In genomic region chr14:69625299-69626131, GRCh38 we compare ENCODE assay signal across 8 cellular contexts. TPM values are rescaled to one million over a fixed set of nuclear protein-coding genes. Genes with fewer than 3 reads are reported as not detected.
DNase-seq lines count a peak whose midpoint lies in the region; ATAC-seq and TF ChIP-seq lines count a peak whose summit lies in the region.

No MANE protein-coding gene starts in this region.

- no peaks in the 10 kb centered on the region for H3K36me3 ChIP-seq in CD4-positive, alpha-beta memory T cell (ENCODE audit: insufficient read depth, low read length)
- H3K36me3 ChIP-seq in KOPT-K1 (ENCODE audit: insufficient read depth, low read length) (no peaks in the 10 kb centered on the region), sigmoid colon (no peaks in the 10 kb centered on the region)

- POLR2A ChIA-PET in CD4-positive, alpha-beta memory T cell (lab: Charles Lee; ENCODE audit: partially characterized antibody), result interaction anchor here (0.7 to 19.6 kb wide), 8 partner anchors 10 to 141 kb away, joined by 3 to 279 read pairs (median 8); partner anchors contain the start of genes SRSF5 and SUSD6

- no peak for TF ChIP-seq EP300 in sigmoid colon (IDR thresholded peaks at IDR 0.05)

- no peaks in the 10 kb centered on the region for H3K9me3 Mint-ChIP-seq in CD4-positive, alpha-beta memory T cell

- peak; percentile 84 for ATAC-seq in GM21423 (IDR thresholded peaks at IDR 0.05; ENCODE audit: unreplicated experiment)

- H3K36me3 Mint-ChIP-seq in CD4-positive, alpha-beta memory T cell, result peaks cover 0 to 5% of the 10 kb centered on the region in 2 donors

- intact Hi-C loops in CD4-positive, alpha-beta memory T cell (cut with micrococcal nuclease), result loop anchor here (1.0 to 2.0 kb wide), 3 partner anchors 10 to 17 kb away; no protein-coding TSS in a partner anchor
- intact Hi-C loops in sigmoid colon (cut with DNase I), result no loop called here

- no peaks in the 10 kb centered on the region for H3K27me3 ChIP-seq in CD4-positive, alpha-beta memory T cell (ENCODE audit: insufficient read depth, low read length)
- no peaks in the 10 kb centered on the region for H3K27me3 ChIP-seq in sigmoid colon

- H3K4me1 ChIP-seq in CD4-positive, alpha-beta memory T cell (ENCODE audit: insufficient read depth, low read length), result peaks cover 98% of the 10 kb centered on the region
- H3K4me1 ChIP-seq in sigmoid colon, result peaks cover 0 to 91% (median 48%) of the 10 kb centered on the region in 4 donors

- peaks cover 68 to 96% (median 87%) of the 10 kb centered on the region in 4 donors for H3K4me1 Mint-ChIP-seq in CD4-positive, alpha-beta memory T cell

- H3K4me3 ChIP-seq in CD4-positive, alpha-beta memory T cell (ENCODE audit: low read length in 2 of 2), result peak overlapping the region; percentile 8 to 21
- H3K4me3 ChIP-seq in fibroblast of mammary gland (ENCODE audit: control insufficient read depth, low read depth, low read length) (no peak overlapping the region), sigmoid colon (no peak overlapping the region)

- CTCF ChIA-PET in CD4-positive, alpha-beta memory T cell (lab: Charles Lee; ENCODE audit: partially characterized antibody), result interaction anchor here (1.5 to 2.9 kb wide), 3 partner anchors 13 to 101 kb away, joined by 4 to 11 read pairs (median 4); no protein-coding TSS in a partner anchor

- WGBS in sigmoid colon, 2 donors, result 35 to 73% methylated on average over 11 of the region's 11 CpGs

- H3K4me3 Mint-ChIP-seq in CD4-positive, alpha-beta memory T cell, result peak overlapping the region; percentile 70 to 88 (median 78)

- H3K27ac ChIP-seq in CD4-positive, alpha-beta memory T cell (ENCODE audit: low read depth, low read length), result peak overlapping the region; percentile 52
- H3K27ac ChIP-seq in KOPT-K1 (ENCODE audit: low read depth, low read length, poor library complexity, severe bottlenecking) (peak overlapping the region; percentile 78), sigmoid colon (peak overlapping the region in 2 of 4 donors; percentile 23 to 25)

- TF ChIP-seq POLR2A in sigmoid colon (IDR thresholded peaks at IDR 0.05), result no peak

- no peaks in the 10 kb centered on the region for H3K9me3 ChIP-seq in CD4-positive, alpha-beta memory T cell (ENCODE audit: control insufficient read depth in 1 of 2, low read length in 2 of 2)
- H3K9me3 ChIP-seq in KOPT-K1 (ENCODE audit: insufficient read depth, low read length, poor library complexity, severe bottlenecking) (no peaks in the 10 kb centered on the region), sigmoid colon (no peaks in the 10 kb centered on the region)

- no peak for TF ChIP-seq CTCF in fibroblast of mammary gland (conservative IDR thresholded peaks at IDR 0.05; ENCODE audit: control insufficient read depth, insufficient read depth, low read depth, low read length)
- no peak for TF ChIP-seq CTCF in sigmoid colon (IDR thresholded peaks at IDR 0.05)

- no peaks in the 10 kb centered on the region for H3K27me3 Mint-ChIP-seq in CD4-positive, alpha-beta memory T cell

- peak overlapping the region; percentile 84 to 96 (median 91) for H3K27ac Mint-ChIP-seq in CD4-positive, alpha-beta memory T cell

- peak; percentile 71 to 88 (median 75) for DNase-seq in CD4-positive, alpha-beta memory T cell
- DNase-seq in activated T-cell treated with anti-CD3 and anti-CD28 coated beads for 4 hours (peak; percentile 58), fibroblast of mammary gland (ENCODE audit: low read depth) (peak; percentile 53), sigmoid colon (peak; percentile 82), NCI-H146 (lab: John Stamatoyannopoulos, UW) (no peak), amniotic stem cell (lab: John Stamatoyannopoulos, UW) (no peak)

RNA-seq across cellular contexts. Expression of gene SUSD6, which starts 14.1 kb away (rescaled TPM):
- total RNA-seq in CD4-positive, alpha-beta memory T cell, result 10 to 100 TPM; 61.5 to 62.0 TPM
- 10 to 100 TPM in 1 of 2 donors, 1 to 10 TPM in 1; 4.8 to 10.8 TPM for polyA plus RNA-seq in CD4-positive, alpha-beta memory T cell
- 10 to 100 TPM; 13.5 to 62.0 (median 18.6) TPM for total RNA-seq in sigmoid colon
- 10 to 100 TPM in 2 of 3 donors, 1 to 10 TPM in 1; 5.4 to 36.7 (median 10.4) TPM for polyA plus RNA-seq in sigmoid colon

RNA-seq across cellular contexts. Expression of gene CCDC177, which starts 50.8 kb away (rescaled TPM):
- total RNA-seq in CD4-positive, alpha-beta memory T cell, result not detected
- polyA plus RNA-seq in CD4-positive, alpha-beta memory T cell, result not detected
- not detected for total RNA-seq in sigmoid colon
- not detected for polyA plus RNA-seq in sigmoid colon

Comparison
In these comparisons a context has a peak if more than half of its experiments do, and no peak if none do; other contexts are left out.
1. DNase-seq: peak in CD4-positive, alpha-beta memory T cell (5 of 5), activated T-cell treated with anti-CD3 and anti-CD28 coated beads for 4 hours (single experiment), fibroblast of mammary gland (single experiment) and sigmoid colon (single experiment); none in NCI-H146 (single experiment) and amniotic stem cell (single experiment).
2. H3K4me3 ChIP-seq: peak in CD4-positive, alpha-beta memory T cell (2 of 2); none in fibroblast of mammary gland (single experiment) and sigmoid colon (0 of 4).